8 cellular contexts compared by ENCODE assay signal in genomic region chr3:50358927-50359759, GRCh38. TPM values are rescaled to one million over a fixed set of nuclear protein-coding genes. Genes with fewer than 3 reads are reported as not detected.
DNase-seq lines count a peak whose midpoint lies in the region; ATAC-seq, FAIRE-seq and TF ChIP-seq lines count a peak whose summit lies in the region.

TSS of gene TMEM115 (minus strand) at chr3:50359521. CDS start at chr3:50359063, 458 bp downstream.

- WGBS in IMR-90 (ENCODE audit: extremely low coverage in 2 of 2, insufficient read length in 1 of 2), 2 experiments = 0% methylated on average over 29 of the region's 62 CpGs; no CpG with 5 or more reads in 1 of the 2 experiments

- peak within 1 kb of the TSS; percentile 80 for H2BK5ac ChIP-seq in IMR-90 (ENCODE audit: low read depth, low read length, poor library complexity, severe bottlenecking)

- H3K36me3 ChIP-seq in IMR-90 (ENCODE audit: control insufficient read depth, insufficient read depth, low read length) = peaks cover 32% of the 10 kb centered on the region
- peaks cover 0 to 15% of the 10 kb centered on the region in 2 experiments for H3K36me3 ChIP-seq in endothelial cell of umbilical vein (ENCODE audit: control insufficient read depth in 2 of 2, extremely low read depth in 1 of 2, insufficient read depth in 2 of 2, low read length in 2 of 2)

- H4K5ac ChIP-seq in IMR-90 (ENCODE audit: low read depth, low read length) = peak within 1 kb of the TSS; percentile 92

- peak; percentile 69 for TF ChIP-seq POLR2A in IMR-90 (IDR thresholded peaks at IDR 0.05; ENCODE audit: low read depth, low read length)
- TF ChIP-seq POLR2A in endothelial cell of umbilical vein (IDR thresholded peaks at IDR 0.05; ENCODE audit: low read depth, low read length) = peak; percentile 85

- H3K4ac ChIP-seq in IMR-90 (ENCODE audit: low read depth, low read length) = peak within 1 kb of the TSS; percentile 92

- no peak within 1 kb of the TSS for H2BK15ac ChIP-seq in IMR-90 (ENCODE audit: low read depth, low read length)

- H3K4me1 ChIP-seq in IMR-90 (ENCODE audit: control insufficient read depth, insufficient read depth, low read length) (peaks cover 26% of the 10 kb centered on the region), endothelial cell of umbilical vein (ENCODE audit: control insufficient read depth, extremely low read depth, insufficient read depth, low read length) (peaks cover 31% of the 10 kb centered on the region)

- CTCF ChIA-PET in IMR-90 (lab: Yijun Ruan, JAX) = no interaction called here
- CTCF ChIA-PET in endothelial cell of umbilical vein (lab: Charles Lee) = interaction anchor here (1.6 kb wide), 1 partner anchor 8 kb away, joined by 4 read pairs; the partner anchor contains the start of genes CYB561D2 and NPRL2

- H3K9me1 ChIP-seq in IMR-90 (ENCODE audit: insufficient read depth, low read length) = peaks cover 20% of the 10 kb centered on the region
- H3K9me1 ChIP-seq in endothelial cell of umbilical vein (replicated peaks; ENCODE audit: control insufficient read depth, extremely low read depth, insufficient read depth, low read length) = no peaks in the 10 kb centered on the region

- H2AK5ac ChIP-seq in IMR-90 (ENCODE audit: low read depth, low read length) = peak within 1 kb of the TSS; percentile 94

- no peaks in the 10 kb centered on the region for H3K27me3 ChIP-seq in IMR-90 (ENCODE audit: control insufficient read depth, insufficient read depth, low read length)
- H3K27me3 ChIP-seq in endothelial cell of umbilical vein (ENCODE audit: control insufficient read depth in 2 of 2, insufficient read depth in 2 of 2, low read length in 2 of 2) = no peaks in the 10 kb centered on the region

- H3K27ac ChIP-seq in IMR-90 (ENCODE audit: insufficient read depth, low read length) = peak within 1 kb of the TSS; percentile 87
- H3K27ac ChIP-seq in endothelial cell of umbilical vein (ENCODE audit: insufficient read depth, low read depth, low read length) = peak within 1 kb of the TSS; percentile 52

- H4K20me1 ChIP-seq in IMR-90 (ENCODE audit: insufficient read depth, low read length) = peaks cover 45% of the 10 kb centered on the region
- H4K20me1 ChIP-seq in endothelial cell of umbilical vein (replicated peaks; ENCODE audit: control insufficient read depth, extremely low read depth, insufficient read depth, low read length) = peaks cover 6% of the 10 kb centered on the region

- no peak for TF ChIP-seq RAD21 in IMR-90 (IDR thresholded peaks at IDR 0.05; ENCODE audit: low read length)

- no peaks in the 10 kb centered on the region for H3K9me3 ChIP-seq in IMR-90 (ENCODE audit: control insufficient read depth, insufficient read depth, low read length)
- no peaks in the 10 kb centered on the region for H3K9me3 ChIP-seq in endothelial cell of umbilical vein (replicated peaks; ENCODE audit: control insufficient read depth, insufficient read depth, low read length)

- H4K91ac ChIP-seq in IMR-90 (ENCODE audit: insufficient read depth, low read depth, low read length) = peak within 1 kb of the TSS; percentile 90

- peaks cover 43% of the 10 kb centered on the region for H3K79me2 ChIP-seq in endothelial cell of umbilical vein (ENCODE audit: control insufficient read depth, insufficient read depth, low read length)

- H3K23ac ChIP-seq in IMR-90 (ENCODE audit: low read depth, low read length) = peak within 1 kb of the TSS; percentile 96

- H3K9ac ChIP-seq in IMR-90 (ENCODE audit: low read depth, low read length) (peak within 1 kb of the TSS; percentile 94), endothelial cell of umbilical vein (replicated peaks; ENCODE audit: extremely low read depth, insufficient read depth, low read length) (peak within 1 kb of the TSS; percentile 72)

- 0 out of 2 replicates have a peak within 1 kb of the TSS, but pooled peaks have one; percentile 10 for H2BK120ac ChIP-seq in IMR-90 (ENCODE audit: low read depth, low read length)

- peak within 1 kb of the TSS; percentile 94 for H3K4me2 ChIP-seq in IMR-90 (ENCODE audit: low read depth, low read length)
- H3K4me2 ChIP-seq in endothelial cell of umbilical vein (ENCODE audit: insufficient read depth, low read length) = peak within 1 kb of the TSS; percentile 90

- TF ChIP-seq CTCF in IMR-90 (conservative IDR thresholded peaks at IDR 0.05; ENCODE audit: low read depth, low read length) (no peak), endothelial cell of umbilical vein (IDR thresholded peaks at IDR 0.05; ENCODE audit: extremely low read depth in 1 of 2, insufficient read depth in 1 of 2, low read depth in 1 of 2, low read length in 2 of 2) (no peak)

- peak within 1 kb of the TSS; percentile 51; the same call in 1 of the 2 replicates for H3K18ac ChIP-seq in IMR-90 (ENCODE audit: low read depth, low read length)

- H2AFZ ChIP-seq in IMR-90 (replicated peaks; ENCODE audit: low read length, poor library complexity) (peak within 1 kb of the TSS; percentile 97), endothelial cell of umbilical vein (ENCODE audit: low read depth, low read length) (peak within 1 kb of the TSS; percentile 75)

- peak within 1 kb of the TSS; percentile 56 to 98 for H4K8ac ChIP-seq in IMR-90 (ENCODE audit: low read depth in 2 of 2, low read length in 2 of 2)

- H2AK9ac ChIP-seq in IMR-90 (replicated peaks; ENCODE audit: low read depth, low read length, poor library complexity) = peak within 1 kb of the TSS; percentile 99

- BruUV-seq in IMR-90 (replicated peaks; lab: Mats Ljungman, UMichigan) (TSS peak; percentile 80), endothelial cell of umbilical vein (replicated peaks; lab: Mats Ljungman, UMichigan) (TSS peak; percentile 41)

- ATAC-seq in GM21528 (IDR thresholded peaks at IDR 0.05; ENCODE audit: low FRiP score, unreplicated experiment) (peak; percentile 95), IMR-90 (ENCODE audit: low read depth) (peak; percentile 99)

- no peak within 1 kb of the TSS for H2BK20ac ChIP-seq in IMR-90 (ENCODE audit: low read depth, low read length)

- peak; percentile 97 for DNase-seq in DMS 273 (lab: John Stamatoyannopoulos, UW; ENCODE audit: unreplicated experiment)
- DNase-seq in IMR-90 = peak; percentile 99
- DNase-seq in OCI-M1 (lab: John Stamatoyannopoulos, UW) = peak; percentile 94
- DNase-seq in activated T-cell treated with anti-CD3 and anti-CD28 coated beads for 24 hours (ENCODE audit: low read depth) = peak; percentile 94
- peak; percentile 98 for DNase-seq in endothelial cell of umbilical vein (ENCODE audit: low read depth, low spot score)
- peak; percentile 99 for DNase-seq in midbrain (lab: John Stamatoyannopoulos, UW)
- DNase-seq in stimulated activated CD8-positive, alpha-beta memory T cell treated with anti-CD3 and anti-CD28 coated beads, Interleukin-2, amount 100 ng/mL, for 1 hour (ENCODE audit: low read depth in 2 of 2) = peak; percentile 80 to 90

- in situ Hi-C loops in IMR-90 (cut with MboI; ENCODE audit: low sequenced_read_pairs) = no loop called here

- peak within 1 kb of the TSS; percentile 99 for H3K14ac ChIP-seq in IMR-90 (replicated peaks; ENCODE audit: low read depth, low read length)

- peaks cover 0 to 49% of the 10 kb centered on the region in 2 experiments; a peak in 2 of 4 replicates for H3K79me1 ChIP-seq in IMR-90 (ENCODE audit: low read depth in 1 of 2, low read length in 2 of 2)

- POLR2A ChIA-PET in IMR-90 (lab: Charles Lee; ENCODE audit: unreplicated experiment) (no interaction called here), endothelial cell of umbilical vein (lab: Charles Lee) (no interaction called here)

- FAIRE-seq in endothelial cell of umbilical vein (lab: Jason Lieb, UNC) = peak; percentile 99

- peak within 1 kb of the TSS; percentile 56 for H3K56ac ChIP-seq in IMR-90 (ENCODE audit: extremely low read depth, insufficient read depth, low read length)

- H3K4me3 ChIP-seq in IMR-90 (ENCODE audit: insufficient read depth, low read depth, low read length) (peak within 1 kb of the TSS; percentile 76), endothelial cell of umbilical vein (replicated peaks in 1 of 3; ENCODE audit: insufficient read depth in 1 of 3, low read depth in 1 of 3, low read length in 3 of 3) (peak within 1 kb of the TSS; percentile 26 to 83 (median 63))

- dilution Hi-C loops in IMR-90 (cut with HindIII; ENCODE audit: low sequenced_read_pairs, unreplicated experiment) = no loop called here
- dilution Hi-C loops in endothelial cell of umbilical vein (cut with MboI; ENCODE audit: extremely low pct_ligation_motif_present, low sequenced_read_pairs) = no loop called here

- intact Hi-C loops in IMR-90 (cut with micrococcal nuclease) (no loop called here), endothelial cell of umbilical vein (cut with micrococcal nuclease) (loop anchor here (1.0 to 5.0 kb wide), 4 partner anchors 8 to 1033 kb away; partner anchors contain the start of genes HEMK1, HYAL3, NAA80 and RBM15B)

TF ChIP-seq in endothelial cell of umbilical vein, 7 proteins besides CTCF, POLR2A, EP300 and RAD21:
- TF ChIP-seq MYC (IDR thresholded peaks at IDR 0.05; ENCODE audit: low read depth, low read length) (no peak), POLR2AphosphoS5 (IDR thresholded peaks at IDR 0.05; ENCODE audit: insufficient read depth, low read depth, low read length) (peak; percentile 73), GATA2 (IDR thresholded peaks at IDR 0.05; ENCODE audit: insufficient read depth, insufficient read length, low read depth, low read length) (no peak)
TF ChIP-seq in endothelial cell of umbilical vein: peak in this region for 1.

RNA-seq across cellular contexts. Expression of gene TMEM115, which starts in this region (rescaled TPM):
- 35.3 and 35.6 TPM in 2 replicates for total RNA-seq in IMR-90 (2012; rRNA removed)
- polyA plus RNA-seq in IMR-90 (2012; rRNA removed) = 47.3 and 54.3 TPM in 2 replicates
- polyA plus RNA-seq in IMR-90 (2012; cell fraction: cytosol; rRNA removed) = 52.1 and 61.0 TPM in 2 replicates
- 14.6 and 28.3 TPM in 2 replicates for polyA plus RNA-seq in IMR-90 (2012; cell fraction: nucleus; rRNA removed; ENCODE audit: low replicate concordance)
- 43.2 and 44.7 TPM in 2 replicates for total RNA-seq in endothelial cell of umbilical vein
- 65.5 and 90.1 TPM in 2 replicates for polyA plus RNA-seq in endothelial cell of umbilical vein
- polyA plus RNA-seq in endothelial cell of umbilical vein (2011; cell fraction: cytosol; rRNA removed) = 42.2 and 49.0 TPM in 2 replicates
- polyA plus RNA-seq in endothelial cell of umbilical vein (2011; cell fraction: nucleus; rRNA removed) = 23.7 and 24.7 TPM in 2 replicates
- polyA plus RNA-seq in endothelial cell of umbilical vein (2012) = 27.7 and 28.8 TPM in 2 replicates
- polyA minus RNA-seq in endothelial cell of umbilical vein = 45.9 and 53.4 TPM in 2 replicates
- polyA minus RNA-seq in endothelial cell of umbilical vein (2011; cell fraction: cytosol; rRNA and poly(A)+ RNA removed) = 25.6 TPM
- 16.8 and 19.9 TPM in 2 replicates for polyA minus RNA-seq in endothelial cell of umbilical vein (2011; cell fraction: nucleus; rRNA and poly(A)+ RNA removed)

Comparison
In these comparisons a context has a peak if more than half of its experiments do, and no peak if none do; other contexts are left out.
1. Peak in every context shown above with its lines: DNase-seq, ATAC-seq, H3K4me3 ChIP-seq and H3K27ac ChIP-seq.